14 cellular contexts compared by ENCODE assay signal in the genomic region with DNA sequence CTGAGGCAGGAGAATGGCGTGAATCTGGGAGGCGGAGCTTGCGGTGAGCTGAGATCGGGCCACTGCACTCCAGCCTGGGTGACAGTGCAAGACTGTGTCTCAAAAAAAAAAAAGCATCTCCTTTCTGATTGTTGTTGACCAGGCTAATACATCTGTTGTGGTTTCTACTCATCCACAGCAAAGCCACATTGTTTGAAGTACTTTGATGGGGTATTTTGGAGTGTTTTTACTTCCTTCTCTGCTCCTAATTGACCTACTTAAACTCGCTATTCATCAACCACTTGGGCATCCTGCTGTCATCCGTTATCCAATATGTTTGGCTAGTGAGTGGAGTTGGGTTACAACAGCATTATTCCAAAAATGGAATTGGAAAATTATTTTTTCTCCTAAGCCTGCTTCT. TPM values are rescaled to one million over a fixed set of nuclear protein-coding genes. Genes with fewer than 3 reads are reported as not detected.
DNase-seq lines count a peak whose midpoint lies in the region; ATAC-seq, FAIRE-seq and TF ChIP-seq lines count a peak whose summit lies in the region.
"Had no signal": no experiment of that assay in that cellular context is flagged by ENCODE, and none has a peak within 500 bp of the region (broad histone marks: within the 10 kb centered on the region; RNA-seq: fewer than 3 reads in every experiment).

No MANE protein-coding gene starts in this region.

- H3K36me3 Mint-ChIP-seq in activated naive CD4-positive, alpha-beta T cell treated with anti-CD3 and anti-CD28 coated beads for 36 hours (ENCODE audit: low read depth), result peaks cover 6% of the 10 kb centered on the region

- intact Hi-C loops in activated naive CD4-positive, alpha-beta T cell treated with anti-CD3 and anti-CD28 coated beads for 36 hours (cut with micrococcal nuclease), result no loop called here

- H3K27ac Mint-ChIP-seq in activated naive CD4-positive, alpha-beta T cell treated with anti-CD3 and anti-CD28 coated beads for 36 hours, result no peak overlapping the region
- H3K27ac Mint-ChIP-seq: activated CD8-positive, alpha-beta T cell treated with anti-CD3 and anti-CD28 coated beads for 36 hours had no signal

- peaks cover 15% of the 10 kb centered on the region for H3K4me1 Mint-ChIP-seq in activated naive CD4-positive, alpha-beta T cell treated with anti-CD3 and anti-CD28 coated beads for 36 hours (ENCODE audit: low read depth)

- TF ChIP-seq POLR2A in H54 (IDR thresholded peaks at IDR 0.05; ENCODE audit: low read depth, low read length), result no peak

- FAIRE-seq in H54 (lab: Jason Lieb, UNC), result no peak
- FAIRE-seq: GM12892, keratinocyte had no signal

- no peaks in the 10 kb centered on the region for H3K27me3 Mint-ChIP-seq in activated naive CD4-positive, alpha-beta T cell treated with anti-CD3 and anti-CD28 coated beads for 36 hours (ENCODE audit: low read depth)
- H3K27me3 Mint-ChIP-seq: activated CD8-positive, alpha-beta T cell treated with anti-CD3 and anti-CD28 coated beads for 36 hours had no signal

- peak; percentile 32 for DNase-seq in AG08395 (ENCODE audit: low spot score)
- peak; percentile 19 for DNase-seq in H54 (ENCODE audit: insufficient read length, low spot score)
- DNase-seq in NCI-H2107 treated with DMSO at 0.1 percent for 48 hours (lab: John Stamatoyannopoulos, UW; ENCODE audit: unreplicated experiment), result peak; percentile 96
- DNase-seq in amniotic epithelial cell (ENCODE audit: low read depth), result peak; percentile 31
- no peak for DNase-seq in T-helper 1 cell
- DNase-seq in activated naive CD4-positive, alpha-beta T cell treated with anti-CD3 and anti-CD28 coated beads for 36 hours, result no peak
- DNase-seq: activated CD8-positive, alpha-beta T cell treated with anti-CD3 and anti-CD28 coated beads for 36 hours; aorta; Right ventricle myocardium superior had no signal

- H3K4me3 Mint-ChIP-seq in activated naive CD4-positive, alpha-beta T cell treated with anti-CD3 and anti-CD28 coated beads for 36 hours, result no peak overlapping the region
- H3K4me3 Mint-ChIP-seq: activated CD8-positive, alpha-beta T cell treated with anti-CD3 and anti-CD28 coated beads for 36 hours had no signal

- CTCF ChIA-PET in activated naive CD4-positive, alpha-beta T cell treated with anti-CD3 and anti-CD28 coated beads for 36 hours (lab: Charles Lee), result no interaction called here

- ATAC-seq in GM18519 (IDR thresholded peaks at IDR 0.05; ENCODE audit: low FRiP score, unreplicated experiment) (no peak), GM21528 (IDR thresholded peaks at IDR 0.05; ENCODE audit: low FRiP score, unreplicated experiment) (no peak)
- ATAC-seq: activated CD8-positive, alpha-beta T cell treated with anti-CD3 and anti-CD28 coated beads for 36 hours had no signal

- no peaks in the 10 kb centered on the region for H3K9me3 Mint-ChIP-seq in activated naive CD4-positive, alpha-beta T cell treated with anti-CD3 and anti-CD28 coated beads for 36 hours
- H3K9me3 Mint-ChIP-seq: activated CD8-positive, alpha-beta T cell treated with anti-CD3 and anti-CD28 coated beads for 36 hours had no signal

RNA-seq across cellular contexts. Expression of a gene that starts 3.5 kb away (rescaled TPM):
- 100 to 1,000 TPM; 105 to 117 TPM for total RNA-seq in activated naive CD4-positive, alpha-beta T cell treated with anti-CD3 and anti-CD28 coated beads for 36 hours

RNA-seq across cellular contexts. Expression of a gene that starts 16.6 kb away (rescaled TPM):
- not detected for total RNA-seq in activated naive CD4-positive, alpha-beta T cell treated with anti-CD3 and anti-CD28 coated beads for 36 hours
- total RNA-seq: activated CD8-positive, alpha-beta T cell treated with anti-CD3 and anti-CD28 coated beads for 36 hours; ureter had no signal

Comparison
In these comparisons a context has a peak if more than half of its experiments do, and no peak if none do; other contexts are left out.
1. DNase-seq: peak in AG08395 (single experiment), H54 (single experiment), NCI-H2107 treated with DMSO at 0.1 percent for 48 hours (single experiment) and amniotic epithelial cell (single experiment); none in T-helper 1 cell (0 of 5) and activated naive CD4-positive, alpha-beta T cell treated with anti-CD3 and anti-CD28 coated beads for 36 hours (single experiment).